2 cellular contexts compared by ENCODE assay signal in the genomic region with DNA sequence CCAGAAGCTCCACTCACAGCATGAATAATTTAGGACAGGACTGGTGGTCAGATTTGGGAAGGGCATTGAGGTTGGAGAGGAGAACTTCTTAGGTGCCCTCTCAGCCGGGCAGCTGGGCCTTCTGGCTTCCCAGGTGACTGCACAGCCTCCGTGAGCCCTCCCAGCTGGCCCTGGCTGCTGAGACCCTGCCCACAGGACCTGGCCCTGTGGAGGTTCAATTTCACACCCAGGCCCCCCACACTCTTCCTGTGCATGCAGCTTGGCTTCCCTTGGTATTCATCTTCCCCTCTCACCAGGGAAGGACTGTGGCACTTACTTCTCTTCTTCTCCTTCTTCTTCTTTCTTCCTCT.
TF ChIP-seq lines count a peak whose summit lies in the region.

No MANE protein-coding gene starts in this region.

TF ChIP-seq in SK-N-SH treated with all-trans-retinoic acid at 6 μM for 48 hours, 23 proteins besides CTCF, POLR2A, EP300 and RAD21 (continued from another document):
- TF ChIP-seq CSDC2 (CRISPR knock-in tag; IDR thresholded peaks at IDR 0.05) = no peak
- no peak for TF ChIP-seq ZNF8 (CRISPR knock-in tag; IDR thresholded peaks at IDR 0.05)
- no peak for TF ChIP-seq ZNF565 (CRISPR knock-in tag; conservative IDR thresholded peaks at IDR 0.05; ENCODE audit: low read depth)
- TF ChIP-seq, protein P1, sequence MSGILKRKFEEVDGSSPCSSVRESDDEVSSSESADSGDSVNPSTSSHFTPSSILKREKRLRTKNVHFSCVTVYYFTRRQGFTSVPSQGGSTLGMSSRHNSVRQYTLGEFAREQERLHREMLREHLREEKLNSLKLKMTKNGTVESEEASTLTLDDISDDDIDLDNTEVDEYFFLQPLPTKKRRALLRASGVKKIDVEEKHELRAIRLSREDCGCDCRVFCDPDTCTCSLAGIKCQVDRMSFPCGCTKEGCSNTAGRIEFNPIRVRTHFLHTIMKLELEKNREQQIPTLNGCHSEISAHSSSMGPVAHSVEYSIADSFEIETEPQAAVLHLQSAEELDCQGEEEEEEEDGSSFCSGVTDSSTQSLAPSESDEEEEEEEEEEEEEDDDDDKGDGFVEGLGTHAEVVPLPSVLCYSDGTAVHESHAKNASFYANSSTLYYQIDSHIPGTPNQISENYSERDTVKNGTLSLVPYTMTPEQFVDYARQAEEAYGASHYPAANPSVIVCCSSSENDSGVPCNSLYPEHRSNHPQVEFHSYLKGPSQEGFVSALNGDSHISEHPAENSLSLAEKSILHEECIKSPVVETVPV (CRISPR knock-in tag; IDR thresholded peaks at IDR 0.05) = no peak
- no peak for TF ChIP-seq ZFP30 (CRISPR knock-in tag; IDR thresholded peaks at IDR 0.05)

TF ChIP-seq in SK-N-SH, 30 proteins besides CTCF, POLR2A, EP300 and RAD21 (continued from another document):
- TF ChIP-seq FOXM1 (IDR thresholded peaks at IDR 0.05; ENCODE audit: low read depth) = no peak
- TF ChIP-seq CHD2 (IDR thresholded peaks at IDR 0.05; ENCODE audit: low read length, partially characterized antibody) = no peak
- no peak for TF ChIP-seq POLR2AphosphoS5 (IDR thresholded peaks at IDR 0.05; ENCODE audit: low read depth, low read length)
- TF ChIP-seq TEAD4 (IDR thresholded peaks at IDR 0.05; ENCODE audit: borderline replicate concordance, insufficient read depth) = no peak
- no peak for TF ChIP-seq JUND (IDR thresholded peaks at IDR 0.05)
- no peak for TF ChIP-seq FOXJ3 (CRISPR knock-in tag; IDR thresholded peaks at IDR 0.05)
- no peak for TF ChIP-seq MXI1 (IDR thresholded peaks at IDR 0.05; ENCODE audit: low read depth, low read length)
- no peak for TF ChIP-seq SMC3 (IDR thresholded peaks at IDR 0.05; ENCODE audit: low read depth, low read length)
TF ChIP-seq in SK-N-SH: peak in this region for 0.
